22 cellular contexts compared by ENCODE assay signal in the genomic region with DNA sequence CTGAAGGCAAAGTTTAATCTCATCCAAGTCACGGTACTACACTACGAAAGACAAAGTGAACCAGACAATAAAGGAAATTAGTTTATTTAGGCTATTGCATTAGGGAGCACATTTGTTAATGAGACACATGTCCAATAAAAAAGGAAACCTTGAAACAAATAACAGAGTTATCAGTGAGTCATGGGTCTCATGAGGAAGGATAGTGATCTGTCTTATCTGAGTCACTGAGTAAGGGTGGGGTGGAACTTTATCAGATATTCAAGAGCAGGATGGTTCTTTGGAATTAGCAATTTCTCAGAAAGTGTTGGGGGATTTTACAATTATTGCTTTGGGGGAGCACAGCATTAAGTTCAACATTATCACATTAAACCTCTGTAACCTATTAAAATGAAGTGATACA.
"Had no signal": no experiment of that assay in that cellular context is flagged by ENCODE, and none has a peak within 500 bp of the region (broad histone marks: within the 10 kb centered on the region; RNA-seq: fewer than 3 reads in every experiment).

No MANE protein-coding gene starts in this region.

- DNase-seq: activated CD4-positive, alpha-beta T cell treated with anti-CD3 and anti-CD28 coated beads for 1 hour; activated CD4-positive, alpha-beta T cell treated with anti-CD3 and anti-CD28 coated beads, Interleukin-2, amount 50 U/mL, for 1 hour; activated CD8-positive, alpha-beta T cell treated with anti-CD3 and anti-CD28 coated beads, Interleukin-2, amount 10 ng/mL, durations not matched to agents 7 days and 5 days; activated T-cell treated with anti-CD3 and anti-CD28 coated beads, Interleukin-2, amount 50 U/mL, for 1 hour; adrenal gland; cerebellar nuclear complex; endodermal cell; erythroblast; foreskin melanocyte; immature natural killer cell; left ventricle myocardium superior; mammary epithelial cell; midbrain; natural killer cell; retina; spleen; stimulated activated CD4-positive, alpha-beta T cell treated with anti-CD3 and anti-CD28 coated beads, Interleukin-4, amount 100 ng/mL, for 1 hour; stimulated activated naive CD8-positive, alpha-beta T cell treated with anti-CD3 and anti-CD28 coated beads, Interleukin-15, Interleukin-2, amounts not matched to agents 100 U/mL and 50 U/mL, for 24 hours; T-helper 9 cell; upper lobe of left lung had no signal

- H3K36me3 ChIP-seq: adrenal gland, breast epithelium, spleen, upper lobe of left lung had no signal

- H3K9me3 ChIP-seq: adrenal gland, breast epithelium, spleen, upper lobe of left lung had no signal

- H3K4me3 ChIP-seq: adrenal gland, breast epithelium, coronary artery, spleen, upper lobe of left lung had no signal

- H3K27me3 ChIP-seq: adrenal gland, breast epithelium, spleen, upper lobe of left lung had no signal

- H3K4me1 ChIP-seq: breast epithelium, spleen, upper lobe of left lung had no signal

- H3K27ac ChIP-seq: adrenal gland, breast epithelium, coronary artery, spleen, upper lobe of left lung had no signal
